ENCODE assay signal across 8 cellular contexts in genomic region chr12:96393229-96393628, GRCh38. TPM values are rescaled to one million over a fixed set of nuclear protein-coding genes. Genes with fewer than 3 reads are reported as not detected.
A peak's percentile ranks its signal among the peaks of the same experiment; 100 is the strongest.
DNase-seq lines count a peak whose midpoint lies in the region; ATAC-seq and TF ChIP-seq lines count a peak whose summit lies in the region.
"Not testable (repeated sequence)": the region's sequence is repeated elsewhere in the genome, so short reads cannot be mapped to it uniquely, and the experiment has no call there.

No MANE protein-coding gene starts in this region.

- H3K4me3 ChIP-seq in CD4-positive, CD25-positive, alpha-beta regulatory T cell (ENCODE audit: low read depth, low read length); IMR-90 (ENCODE audit: insufficient read depth, low read depth, low read length); gastroesophageal sphincter; left ventricle myocardium inferior; trophoblast cell (ENCODE audit: low read depth, low read length); gastrocnemius medialis; uterus: not testable (repeated sequence)

- not testable (repeated sequence) for H3K9me3 ChIP-seq in CD4-positive, CD25-positive, alpha-beta regulatory T cell (ENCODE audit: control insufficient read depth in 2 of 2, low read length in 2 of 2); IMR-90 (ENCODE audit: control insufficient read depth, insufficient read depth, low read length); gastroesophageal sphincter; left ventricle myocardium inferior (replicated peaks); trophoblast cell (ENCODE audit: insufficient read depth, low read depth, low read length); gastrocnemius medialis; uterus

- H3K14ac ChIP-seq in IMR-90 (replicated peaks; ENCODE audit: low read depth, low read length); trophoblast cell (ENCODE audit: low read length): not testable (repeated sequence)

- not testable (repeated sequence) for H3K56ac ChIP-seq in IMR-90 (ENCODE audit: extremely low read depth, insufficient read depth, low read length)

- not testable (repeated sequence) for H3K4ac ChIP-seq in IMR-90 (ENCODE audit: low read depth, low read length)
- H3K4ac ChIP-seq in trophoblast cell (ENCODE audit: low read depth, low read length): peak overlapping the region; percentile 75

- peaks cover 87% of the 10 kb centered on the region for H4K20me1 ChIP-seq in IMR-90 (ENCODE audit: insufficient read depth, low read length)

- H3K4me3 Mint-ChIP-seq in CD4-positive, CD25-positive, alpha-beta regulatory T cell: not testable (repeated sequence)
- H3K4me3 Mint-ChIP-seq in effector memory CD8-positive, alpha-beta T cell: peak overlapping the region in 1 of 2 donors; percentile 54

- dilution Hi-C loops in IMR-90 (cut with HindIII; ENCODE audit: low sequenced_read_pairs, unreplicated experiment): not testable (repeated sequence)

- not testable (repeated sequence) for H3K9ac ChIP-seq in IMR-90 (ENCODE audit: low read depth, low read length); trophoblast cell (ENCODE audit: low read length)

- not testable (repeated sequence) for H3K36me3 ChIP-seq in CD4-positive, CD25-positive, alpha-beta regulatory T cell (ENCODE audit: control insufficient read depth, insufficient read depth, low read length); IMR-90 (ENCODE audit: control insufficient read depth, insufficient read depth, low read length); gastroesophageal sphincter; left ventricle myocardium inferior; trophoblast cell (ENCODE audit: control insufficient read depth in 1 of 2, insufficient read depth in 2 of 2, low read length in 2 of 2); gastrocnemius medialis; uterus

- not testable (repeated sequence) for H3K4me2 ChIP-seq in IMR-90 (ENCODE audit: low read depth, low read length); trophoblast cell (ENCODE audit: low read length)

- H3K36me3 Mint-ChIP-seq in CD4-positive, CD25-positive, alpha-beta regulatory T cell: not testable (repeated sequence)
- H3K36me3 Mint-ChIP-seq in effector memory CD8-positive, alpha-beta T cell (ENCODE audit: insufficient read depth): peaks cover 53% of the 10 kb centered on the region

- H3K27ac Mint-ChIP-seq in CD4-positive, CD25-positive, alpha-beta regulatory T cell: peak overlapping the region in 2 of 3 donors; percentile 52 to 55
- H3K27ac Mint-ChIP-seq in effector memory CD8-positive, alpha-beta T cell: peak overlapping the region; percentile 15 to 58

- not testable (repeated sequence) for DNase-seq in CD4-positive, CD25-positive, alpha-beta regulatory T cell; IMR-90; effector memory CD8-positive, alpha-beta T cell; left ventricle myocardium inferior; trophoblast cell; gastrocnemius medialis; uterus

- peaks cover 12% of the 10 kb centered on the region; the same call in 1 of the 2 replicates for H3K9me1 ChIP-seq in IMR-90 (ENCODE audit: insufficient read depth, low read length)

- H2BK120ac ChIP-seq in IMR-90 (ENCODE audit: low read depth, low read length); trophoblast cell (ENCODE audit: insufficient read depth, low read length, poor library complexity): not testable (repeated sequence)

- not testable (repeated sequence) for H2BK20ac ChIP-seq in IMR-90 (ENCODE audit: low read depth, low read length)

- H3K9me3 Mint-ChIP-seq in CD4-positive, CD25-positive, alpha-beta regulatory T cell; effector memory CD8-positive, alpha-beta T cell: not testable (repeated sequence)

- not testable (repeated sequence) for H2BK5ac ChIP-seq in IMR-90 (ENCODE audit: low read depth, low read length, poor library complexity, severe bottlenecking); trophoblast cell (ENCODE audit: low read depth, low read length, poor library complexity)

- not testable (repeated sequence) for H3K27me3 ChIP-seq in CD4-positive, CD25-positive, alpha-beta regulatory T cell (ENCODE audit: control insufficient read depth, insufficient read depth, low read length); IMR-90 (ENCODE audit: control insufficient read depth, insufficient read depth, low read length); gastroesophageal sphincter; left ventricle myocardium inferior (ENCODE audit: low read depth); trophoblast cell (ENCODE audit: insufficient read depth, low read length); gastrocnemius medialis; uterus

- not testable (repeated sequence) for TF ChIP-seq EP300 in gastroesophageal sphincter (IDR thresholded peaks at IDR 0.05)

- not testable (repeated sequence) for H2AFZ ChIP-seq in IMR-90 (replicated peaks; ENCODE audit: low read length, poor library complexity); trophoblast cell (ENCODE audit: insufficient read depth, low read length, poor library complexity)

- H2AK9ac ChIP-seq in IMR-90 (replicated peaks; ENCODE audit: low read depth, low read length, poor library complexity): not testable (repeated sequence)

- CTCF ChIA-PET in IMR-90 (lab: Yijun Ruan, JAX): not testable (repeated sequence)

- H4K8ac ChIP-seq in IMR-90 (ENCODE audit: low read depth in 2 of 2, low read length in 2 of 2); trophoblast cell (ENCODE audit: low read depth, low read length): not testable (repeated sequence)

- not testable (repeated sequence) for H3K79me2 ChIP-seq in trophoblast cell (ENCODE audit: control insufficient read depth, insufficient read depth, low read length, poor library complexity)

- H3K4me1 ChIP-seq in CD4-positive, CD25-positive, alpha-beta regulatory T cell (ENCODE audit: control insufficient read depth, insufficient read depth, low read length, poor library complexity, severe bottlenecking): peaks cover 34% of the 10 kb centered on the region
- H3K4me1 ChIP-seq in IMR-90 (ENCODE audit: control insufficient read depth, insufficient read depth, low read length); trophoblast cell (ENCODE audit: control insufficient read depth in 1 of 2, insufficient read depth in 2 of 2, low read length in 2 of 2): not testable (repeated sequence)
- H3K4me1 ChIP-seq in gastroesophageal sphincter (peaks cover 0 to 87% (median 2%) of the 10 kb centered on the region in 3 donors), left ventricle myocardium inferior (peaks cover 66% of the 10 kb centered on the region), gastrocnemius medialis (peaks cover 18 to 42% of the 10 kb centered on the region in 2 donors), uterus (peaks cover 0 to 15% of the 10 kb centered on the region in 2 donors)

- H2AK5ac ChIP-seq in IMR-90 (ENCODE audit: low read depth, low read length): peak overlapping the region; percentile 62; the same call in 1 of the 2 replicates
- H2AK5ac ChIP-seq in trophoblast cell (ENCODE audit: low read length): not testable (repeated sequence)

- H3K23ac ChIP-seq in IMR-90 (ENCODE audit: low read depth, low read length); trophoblast cell (ENCODE audit: low read length): not testable (repeated sequence)

- H3K4me1 Mint-ChIP-seq in CD4-positive, CD25-positive, alpha-beta regulatory T cell: peaks cover 38 to 85% (median 53%) of the 10 kb centered on the region in 4 donors
- H3K4me1 Mint-ChIP-seq in effector memory CD8-positive, alpha-beta T cell (ENCODE audit: low read depth in 2 of 2): peaks cover 37 to 62% of the 10 kb centered on the region in 2 donors

- no CpG with 5 or more reads among the region's 5 CpGs for WGBS in IMR-90 (ENCODE audit: extremely low coverage in 2 of 2, insufficient read length in 1 of 2), 2 experiments
- 70 to 90% methylated on average over 2 to 3 of the region's 5 CpGs for whole genome bisulfite sequencing in gastroesophageal sphincter (ENCODE audit: low coverage in 1 of 2), 2 donors
- WGBS in trophoblast cell (ENCODE audit: extremely low coverage, insufficient coverage, insufficient read length): no CpG with 5 or more reads among the region's 5 CpGs

- H3K27me3 Mint-ChIP-seq in CD4-positive, CD25-positive, alpha-beta regulatory T cell; effector memory CD8-positive, alpha-beta T cell: not testable (repeated sequence)

- intact Hi-C loops in IMR-90 (cut with micrococcal nuclease) (loop anchor here (10.0 kb wide), 1 partner anchor 118 kb away; no protein-coding TSS in a partner anchor), uterus (cut with DNase I; ENCODE audit: low total_unique reads) (loop anchor here (10.0 kb wide), 1 partner anchor 158 kb away; no protein-coding TSS in a partner anchor)
- intact Hi-C loops in left ventricle myocardium inferior (cut with micrococcal nuclease); gastrocnemius medialis (cut with DNase I; ENCODE audit: low total_unique reads): not testable (repeated sequence)

- TF ChIP-seq CTCF in IMR-90 (conservative IDR thresholded peaks at IDR 0.05; ENCODE audit: low read depth, low read length); gastroesophageal sphincter (IDR thresholded peaks at IDR 0.05); left ventricle myocardium inferior (IDR thresholded peaks at IDR 0.05; ENCODE audit: borderline replicate concordance); gastrocnemius medialis (IDR thresholded peaks at IDR 0.05 in 4 of 5, conservative IDR thresholded peaks at IDR 0.05 in 1 of 5); uterus (IDR thresholded peaks at IDR 0.05): not testable (repeated sequence)

- not testable (repeated sequence) for ATAC-seq in CD4-positive, CD25-positive, alpha-beta regulatory T cell (ENCODE audit: low read depth in 2 of 2); IMR-90 (ENCODE audit: low read depth); effector memory CD8-positive, alpha-beta T cell (replicated peaks); gastroesophageal sphincter; gastrocnemius medialis

- in situ Hi-C loops in IMR-90 (cut with MboI; ENCODE audit: low sequenced_read_pairs); gastrocnemius medialis (cut with MboI; ENCODE audit: low sequenced_read_pairs in 4 of 4): not testable (repeated sequence)

- H3K18ac ChIP-seq in IMR-90 (ENCODE audit: low read depth, low read length); trophoblast cell (ENCODE audit: low read length): not testable (repeated sequence)

- not testable (repeated sequence) for H4K91ac ChIP-seq in IMR-90 (ENCODE audit: insufficient read depth, low read depth, low read length); trophoblast cell (ENCODE audit: low read depth, low read length)

- H4K5ac ChIP-seq in IMR-90 (ENCODE audit: low read depth, low read length): not testable (repeated sequence)

- H4K12ac ChIP-seq in trophoblast cell (ENCODE audit: low read depth, low read length): not testable (repeated sequence)

- H2BK15ac ChIP-seq in IMR-90 (ENCODE audit: low read depth, low read length): not testable (repeated sequence)

- H3K27ac ChIP-seq in CD4-positive, CD25-positive, alpha-beta regulatory T cell (ENCODE audit: insufficient read depth, low read length, poor library complexity, severe bottlenecking); IMR-90 (ENCODE audit: insufficient read depth, low read length); trophoblast cell (ENCODE audit: low read depth, low read length): not testable (repeated sequence)
- H3K27ac ChIP-seq in gastroesophageal sphincter: peak overlapping the region in 3 of 4 donors; percentile 24 to 58 (median 40)
- peak overlapping the region; percentile 51 for H3K27ac ChIP-seq in left ventricle myocardium inferior (replicated peaks)
- H3K27ac ChIP-seq in gastrocnemius medialis: peak overlapping the region; percentile 16 to 64 (median 60)
- H3K27ac ChIP-seq in uterus: peak overlapping the region; percentile 14 to 50

- not testable (repeated sequence) for BruUV-seq in IMR-90 (replicated peaks; lab: Mats Ljungman, UMichigan)

- POLR2A ChIA-PET in IMR-90 (lab: Charles Lee; ENCODE audit: unreplicated experiment): interaction anchor here (0.6 kb wide), 1 partner anchor 92 kb away, joined by 17 read pairs; no protein-coding TSS in a partner anchor

- not testable (repeated sequence) for TF ChIP-seq RAD21 in IMR-90 (IDR thresholded peaks at IDR 0.05; ENCODE audit: low read length)

- H3K79me1 ChIP-seq in IMR-90 (ENCODE audit: low read depth in 1 of 2, low read length in 2 of 2): peaks cover 0 to 47% of the 10 kb centered on the region in 2 experiments; a peak in 3 of 4 replicates
- not testable (repeated sequence) for H3K79me1 ChIP-seq in trophoblast cell (ENCODE audit: low read length)

- not testable (repeated sequence) for TF ChIP-seq POLR2A in IMR-90 (IDR thresholded peaks at IDR 0.05; ENCODE audit: low read depth, low read length); gastroesophageal sphincter (IDR thresholded peaks at IDR 0.05); gastrocnemius medialis (IDR thresholded peaks at IDR 0.05); uterus (IDR thresholded peaks at IDR 0.05)

- H2BK12ac ChIP-seq in trophoblast cell (ENCODE audit: low read length): not testable (repeated sequence)

RNA-seq across cellular contexts. Expression of gene CDK17, which starts 7.0 kb away (rescaled TPM):
- 120 TPM for total RNA-seq in CD4-positive, CD25-positive, alpha-beta regulatory T cell
- 10 to 100 TPM; 21.6 to 33.5 (median 24.6) TPM for polyA plus RNA-seq in CD4-positive, CD25-positive, alpha-beta regulatory T cell
- total RNA-seq in IMR-90 (2012; rRNA removed): 50.2 and 58.9 TPM in 2 replicates
- 14.5 and 15.4 TPM in 2 replicates for polyA plus RNA-seq in IMR-90 (2012; rRNA removed)
- 6.0 and 8.4 TPM in 2 replicates for polyA plus RNA-seq in IMR-90 (2012; cell fraction: cytosol; rRNA removed)
- 8.1 and 41.6 TPM in 2 replicates for polyA plus RNA-seq in IMR-90 (2012; cell fraction: nucleus; rRNA removed; ENCODE audit: low replicate concordance)
- 10 to 100 TPM; 54.4 to 77.9 (median 62.9) TPM for total RNA-seq in gastroesophageal sphincter
- 15.9 TPM for total RNA-seq in left ventricle myocardium inferior
- 13.4 and 13.5 TPM in 2 replicates for polyA plus RNA-seq in trophoblast cell (2013)
- total RNA-seq in gastrocnemius medialis: 10 to 100 TPM; 10.9 to 25.1 (median 20.9) TPM
- 100 to 1,000 TPM in 2 of 4 donors, 10 to 100 TPM in 2; 93.5 to 105 (median 102) TPM for total RNA-seq in uterus
